Comparison of ENCODE assay signal across 1 cellular context in the genomic region with DNA sequence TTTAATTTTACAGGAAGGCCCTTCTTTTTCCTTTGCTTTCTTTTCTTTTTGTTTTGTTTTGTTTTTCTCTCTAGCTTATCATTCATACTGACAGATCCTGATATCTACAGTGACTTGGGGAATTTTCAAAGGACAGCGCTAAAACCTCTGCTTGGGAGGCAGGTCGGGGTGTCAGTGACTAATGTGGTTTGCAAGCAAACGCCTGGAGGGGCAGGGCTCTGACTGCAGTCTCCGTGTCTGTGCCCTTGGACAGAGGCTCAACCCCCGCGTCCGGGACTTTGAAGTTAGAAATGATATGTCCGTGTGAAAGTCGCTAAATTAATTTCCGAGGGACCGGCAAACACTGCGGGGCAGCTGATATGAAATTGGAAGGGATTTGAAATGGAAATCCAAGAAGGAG.
TF ChIP-seq lines count a peak whose summit lies in the region.

No MANE protein-coding gene starts in this region.

TF ChIP-seq in SK-N-SH treated with all-trans-retinoic acid at 6 μM for 48 hours, 23 proteins besides CTCF, POLR2A, EP300 and RAD21 (continued from another document):
- TF ChIP-seq CSDC2 (CRISPR knock-in tag; IDR thresholded peaks at IDR 0.05) = no peak
- no peak for TF ChIP-seq ZFP3 (CRISPR knock-in tag; IDR thresholded peaks at IDR 0.05)
- TF ChIP-seq BACH2 (CRISPR knock-in tag; IDR thresholded peaks at IDR 0.05; ENCODE audit: borderline replicate concordance) = no peak
- no peak for TF ChIP-seq ISL1 (CRISPR knock-in tag; IDR thresholded peaks at IDR 0.05)
- no peak for TF ChIP-seq ARNTL (CRISPR knock-in tag; IDR thresholded peaks at IDR 0.05; ENCODE audit: borderline replicate concordance, low read depth)
- no peak for TF ChIP-seq PPARA (CRISPR knock-in tag; IDR thresholded peaks at IDR 0.05; ENCODE audit: borderline replicate concordance)
- no peak for TF ChIP-seq TOX (CRISPR knock-in tag; IDR thresholded peaks at IDR 0.05; ENCODE audit: borderline replicate concordance)
- no peak for TF ChIP-seq ZNF70 (CRISPR knock-in tag; IDR thresholded peaks at IDR 0.05)
- no peak for TF ChIP-seq ZNF565 (CRISPR knock-in tag; conservative IDR thresholded peaks at IDR 0.05; ENCODE audit: low read depth)
- TF ChIP-seq SNAI2 (CRISPR knock-in tag; IDR thresholded peaks at IDR 0.05) = no peak
- no peak for TF ChIP-seq ZNF8 (CRISPR knock-in tag; IDR thresholded peaks at IDR 0.05)
- TF ChIP-seq, protein P1, sequence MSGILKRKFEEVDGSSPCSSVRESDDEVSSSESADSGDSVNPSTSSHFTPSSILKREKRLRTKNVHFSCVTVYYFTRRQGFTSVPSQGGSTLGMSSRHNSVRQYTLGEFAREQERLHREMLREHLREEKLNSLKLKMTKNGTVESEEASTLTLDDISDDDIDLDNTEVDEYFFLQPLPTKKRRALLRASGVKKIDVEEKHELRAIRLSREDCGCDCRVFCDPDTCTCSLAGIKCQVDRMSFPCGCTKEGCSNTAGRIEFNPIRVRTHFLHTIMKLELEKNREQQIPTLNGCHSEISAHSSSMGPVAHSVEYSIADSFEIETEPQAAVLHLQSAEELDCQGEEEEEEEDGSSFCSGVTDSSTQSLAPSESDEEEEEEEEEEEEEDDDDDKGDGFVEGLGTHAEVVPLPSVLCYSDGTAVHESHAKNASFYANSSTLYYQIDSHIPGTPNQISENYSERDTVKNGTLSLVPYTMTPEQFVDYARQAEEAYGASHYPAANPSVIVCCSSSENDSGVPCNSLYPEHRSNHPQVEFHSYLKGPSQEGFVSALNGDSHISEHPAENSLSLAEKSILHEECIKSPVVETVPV (CRISPR knock-in tag; IDR thresholded peaks at IDR 0.05) = no peak
- TF ChIP-seq ZFP30 (CRISPR knock-in tag; IDR thresholded peaks at IDR 0.05) = no peak
- TF ChIP-seq RARB (CRISPR knock-in tag; IDR thresholded peaks at IDR 0.05) = no peak
